Comparison of ENCODE assay signal across 2 cellular contexts in the genomic region with DNA sequence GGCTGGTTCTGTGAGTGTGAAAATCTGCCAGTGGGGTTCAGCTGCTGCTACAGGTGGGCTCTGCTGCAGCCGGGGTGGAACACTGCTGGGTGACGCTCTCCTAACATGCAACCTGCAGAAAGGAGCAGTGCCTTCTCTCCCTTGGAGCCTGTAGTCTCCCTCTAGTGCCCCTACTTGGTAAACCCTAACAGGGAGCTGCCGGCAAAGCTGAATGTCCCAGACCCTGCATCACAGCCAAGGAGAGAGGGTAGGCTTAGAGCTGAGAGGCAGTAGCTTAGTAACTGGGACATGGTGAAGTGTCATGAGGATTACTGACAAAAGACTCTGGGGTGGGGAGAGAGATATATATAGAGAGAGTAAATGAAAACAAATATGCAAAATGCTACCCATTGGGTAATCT.
TF ChIP-seq lines count a peak whose summit lies in the region.

No MANE protein-coding gene starts in this region.

TF ChIP-seq in HepG2, 621 proteins besides CTCF, POLR2A, EP300 and RAD21:
- TF ChIP-seq ZBTB1 (CRISPR knock-in tag; IDR thresholded peaks at IDR 0.05; ENCODE audit: borderline replicate concordance) (no peak), STAG1 (CRISPR knock-in tag; IDR thresholded peaks at IDR 0.05) (peak; percentile 38), CENPT (CRISPR knock-in tag; IDR thresholded peaks at IDR 0.05; ENCODE audit: low read depth) (no peak), SMC3 (IDR thresholded peaks at IDR 0.05; ENCODE audit: low read length) (peak; percentile 24; the same call in 1 of the 2 replicates), ZNF543 (CRISPR knock-in tag; IDR thresholded peaks at IDR 0.05) (no peak)
- TF ChIP-seq, protein P1, sequence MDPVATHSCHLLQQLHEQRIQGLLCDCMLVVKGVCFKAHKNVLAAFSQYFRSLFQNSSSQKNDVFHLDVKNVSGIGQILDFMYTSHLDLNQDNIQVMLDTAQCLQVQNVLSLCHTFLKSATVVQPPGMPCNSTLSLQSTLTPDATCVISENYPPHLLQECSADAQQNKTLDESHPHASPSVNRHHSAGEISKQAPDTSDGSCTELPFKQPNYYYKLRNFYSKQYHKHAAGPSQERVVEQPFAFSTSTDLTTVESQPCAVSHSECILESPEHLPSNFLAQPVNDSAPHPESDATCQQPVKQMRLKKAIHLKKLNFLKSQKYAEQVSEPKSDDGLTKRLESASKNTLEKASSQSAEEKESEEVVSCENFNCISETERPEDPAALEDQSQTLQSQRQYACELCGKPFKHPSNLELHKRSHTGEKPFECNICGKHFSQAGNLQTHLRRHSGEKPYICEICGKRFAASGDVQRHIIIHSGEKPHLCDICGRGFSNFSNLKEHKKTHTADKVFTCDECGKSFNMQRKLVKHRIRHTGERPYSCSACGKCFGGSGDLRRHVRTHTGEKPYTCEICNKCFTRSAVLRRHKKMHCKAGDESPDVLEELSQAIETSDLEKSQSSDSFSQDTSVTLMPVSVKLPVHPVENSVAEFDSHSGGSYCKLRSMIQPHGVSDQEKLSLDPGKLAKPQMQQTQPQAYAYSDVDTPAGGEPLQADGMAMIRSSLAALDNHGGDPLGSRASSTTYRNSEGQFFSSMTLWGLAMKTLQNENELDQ (CRISPR knock-in tag; IDR thresholded peaks at IDR 0.05; ENCODE audit: borderline replicate concordance) = no peak
- TF ChIP-seq, protein P2, sequence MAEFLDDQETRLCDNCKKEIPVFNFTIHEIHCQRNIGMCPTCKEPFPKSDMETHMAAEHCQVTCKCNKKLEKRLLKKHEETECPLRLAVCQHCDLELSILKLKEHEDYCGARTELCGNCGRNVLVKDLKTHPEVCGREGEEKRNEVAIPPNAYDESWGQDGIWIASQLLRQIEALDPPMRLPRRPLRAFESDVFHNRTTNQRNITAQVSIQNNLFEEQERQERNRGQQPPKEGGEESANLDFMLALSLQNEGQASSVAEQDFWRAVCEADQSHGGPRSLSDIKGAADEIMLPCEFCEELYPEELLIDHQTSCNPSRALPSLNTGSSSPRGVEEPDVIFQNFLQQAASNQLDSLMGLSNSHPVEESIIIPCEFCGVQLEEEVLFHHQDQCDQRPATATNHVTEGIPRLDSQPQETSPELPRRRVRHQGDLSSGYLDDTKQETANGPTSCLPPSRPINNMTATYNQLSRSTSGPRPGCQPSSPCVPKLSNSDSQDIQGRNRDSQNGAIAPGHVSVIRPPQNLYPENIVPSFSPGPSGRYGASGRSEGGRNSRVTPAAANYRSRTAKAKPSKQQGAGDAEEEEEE (CRISPR knock-in tag; IDR thresholded peaks at IDR 0.05; ENCODE audit: borderline replicate concordance) = no peak
TF ChIP-seq in HepG2: peak in this region for 2.

TF ChIP-seq in GM12891, 5 proteins besides CTCF, POLR2A, EP300 and RAD21:
- TF ChIP-seq TAF1 (IDR thresholded peaks at IDR 0.05; ENCODE audit: low read depth, low read length) (no peak), POLR2AphosphoS5 (IDR thresholded peaks at IDR 0.05; ENCODE audit: low read depth, low read length) (no peak), PAX5 (IDR thresholded peaks at IDR 0.05; ENCODE audit: insufficient read depth, low read length, severe bottlenecking) (no peak), SPI1 (IDR thresholded peaks at IDR 0.05; ENCODE audit: low read depth, low read length) (no peak), POU2F2 (IDR thresholded peaks at IDR 0.05; ENCODE audit: low read depth, low read length) (no peak)
TF ChIP-seq in GM12891: peak in this region for 0.
